ENCODE assay signal across 30 cellular contexts in the genomic region with DNA sequence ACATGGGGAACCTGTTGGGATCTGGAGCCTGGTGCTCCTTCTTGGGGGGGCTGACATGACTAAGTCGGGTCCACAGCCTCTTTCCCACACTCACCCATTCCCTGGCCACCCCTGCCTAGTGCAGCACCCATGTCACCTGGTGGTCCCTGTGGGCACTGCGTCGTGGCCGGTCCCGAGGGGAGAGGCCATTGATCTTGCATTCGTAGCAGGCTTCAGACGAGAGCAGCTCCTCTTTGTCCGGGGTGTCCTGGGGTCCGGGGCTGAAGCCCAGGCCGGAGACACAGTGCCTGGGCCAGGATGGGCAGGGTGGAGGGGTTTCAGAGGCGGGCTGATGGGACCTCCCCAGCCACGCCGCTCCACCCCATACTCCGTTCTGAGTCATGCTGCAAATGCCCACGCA. TPM values are rescaled to one million over a fixed set of nuclear protein-coding genes. Genes with fewer than 3 reads are reported as not detected.
"Had no signal": no experiment of that assay in that cellular context is flagged by ENCODE, and none has a peak within 500 bp of the region (broad histone marks: within the 10 kb centered on the region; RNA-seq: fewer than 3 reads in every experiment).

No MANE protein-coding gene starts in this region.

- H3K4me3 ChIP-seq: breast epithelium, K562, SK-N-MC had no signal

- H3K36me3 ChIP-seq: breast epithelium had no signal

- H3K27me3 ChIP-seq: breast epithelium had no signal

- H3K4me1 Mint-ChIP-seq: activated naive CD4-positive, alpha-beta T cell treated with anti-CD3 and anti-CD28 coated beads, Interleukin-2, amount 50 U/mL, for 24 hours had no signal

- H3K27ac ChIP-seq: breast epithelium, SK-N-MC had no signal

- H3K4me1 ChIP-seq: breast epithelium had no signal

- H3K27me3 Mint-ChIP-seq: activated CD8-positive, alpha-beta memory T cell treated with anti-CD3 and anti-CD28 coated beads, Interleukin-2, amount 10 ng/mL, durations not matched to agents 7 days and 5 days; activated naive CD4-positive, alpha-beta T cell treated with anti-CD3 and anti-CD28 coated beads, Interleukin-2, amount 50 U/mL, for 24 hours had no signal

- H3K36me3 Mint-ChIP-seq: activated CD8-positive, alpha-beta memory T cell treated with anti-CD3 and anti-CD28 coated beads, Interleukin-2, amount 10 ng/mL, durations not matched to agents 7 days and 5 days had no signal

- H3K27ac Mint-ChIP-seq: activated CD8-positive, alpha-beta memory T cell treated with anti-CD3 and anti-CD28 coated beads, Interleukin-2, amount 10 ng/mL, durations not matched to agents 7 days and 5 days; activated naive CD4-positive, alpha-beta T cell treated with anti-CD3 and anti-CD28 coated beads, Interleukin-2, amount 50 U/mL, for 24 hours; activated T-cell treated with anti-CD3 and anti-CD28 coated beads, Interleukin-2, amount 50 U/mL, for 24 hours; activated T-helper 1 cell treated with anti-CD3 and anti-CD28 coated beads, Interleukin-12 subunit alpha, Interleukin-12 subunit beta, Interleukin-2, Interleukin-4 antibody, amounts not matched to agents 30 ng/mL and 10 ng/mL and 1 ng/mL, durations not matched to agents 14 hours and 24 hours and 36 hours; T-helper 1 cell treated with Interleukin-12 subunit alpha and Interleukin-12 subunit beta and Interleukin-4 antibody, amounts not matched to agents 30 μg/mL and 1 μg/mL, for 36 hours had no signal

- H3K4me3 Mint-ChIP-seq: activated CD8-positive, alpha-beta memory T cell treated with anti-CD3 and anti-CD28 coated beads, Interleukin-2, amount 10 ng/mL, durations not matched to agents 7 days and 5 days; activated naive CD4-positive, alpha-beta T cell treated with anti-CD3 and anti-CD28 coated beads, Interleukin-2, amount 50 U/mL, for 24 hours; activated T-cell treated with anti-CD3 and anti-CD28 coated beads, Interleukin-2, amount 50 U/mL, for 24 hours; activated T-helper 1 cell treated with anti-CD3 and anti-CD28 coated beads, Interleukin-12 subunit alpha, Interleukin-12 subunit beta, Interleukin-2, Interleukin-4 antibody, amounts not matched to agents 30 ng/mL and 10 ng/mL and 1 ng/mL, durations not matched to agents 14 hours and 24 hours and 36 hours; T-helper 1 cell treated with Interleukin-12 subunit alpha and Interleukin-12 subunit beta and Interleukin-4 antibody, amounts not matched to agents 30 μg/mL and 1 μg/mL, for 36 hours had no signal

- DNase-seq: activated CD4-positive, alpha-beta T cell treated with anti-CD3 and anti-CD28 coated beads for 4 hours; activated CD8-positive, alpha-beta memory T cell treated with anti-CD3 and anti-CD28 coated beads, Interleukin-2, amount 10 ng/mL, durations not matched to agents 7 days and 5 days; activated effector memory CD4-positive, alpha-beta T cell treated with Interleukin-2 at 50 U/mL for 16 hours; activated naive CD4-positive, alpha-beta T cell; activated T-cell treated with anti-CD3 and anti-CD28 coated beads, Interleukin-2, amount 50 U/mL, for 24 hours; aorta; caudate nucleus; Karpas-422; NCI-H1092 treated with DMSO at 0.1 percent for 48 hours; NCI-H1436; NCI-H1694 treated with DMSO at 0.1 percent for 48 hours; NCI-H2029 treated with DMSO at 0.1 percent for 48 hours; NCI-H345; NCI-H510A; NCI-H526 treated with DMSO at 0.1 percent for 48 hours; NCI-H82; NK-92 treated with Interleukin-12 subunit alpha and Interleukin-12 subunit beta, amount 100 ng/mL, for 24 hours; OCI-M1; RPMI8226; T-helper 9 cell had no signal

- ATAC-seq: K562, Panc1, Right ventricle myocardium inferior had no signal

RNA-seq across cellular contexts. Expression of a gene that starts 19.4 kb away (rescaled TPM):
- total RNA-seq: activated CD8-positive, alpha-beta memory T cell treated with anti-CD3 and anti-CD28 coated beads, Interleukin-2, amount 10 ng/mL, durations not matched to agents 7 days and 5 days; activated T-helper 1 cell treated with anti-CD3 and anti-CD28 coated beads, Interleukin-12 subunit alpha, Interleukin-12 subunit beta, Interleukin-2, Interleukin-4 antibody, amounts not matched to agents 30 ng/mL and 10 ng/mL and 1 ng/mL, durations not matched to agents 14 hours and 24 hours and 36 hours; aorta; breast epithelium; chondrocyte; K562; M059J; Right ventricle myocardium inferior had no signal
